ENCODE assay signal across 9 cellular contexts in the genomic region with DNA sequence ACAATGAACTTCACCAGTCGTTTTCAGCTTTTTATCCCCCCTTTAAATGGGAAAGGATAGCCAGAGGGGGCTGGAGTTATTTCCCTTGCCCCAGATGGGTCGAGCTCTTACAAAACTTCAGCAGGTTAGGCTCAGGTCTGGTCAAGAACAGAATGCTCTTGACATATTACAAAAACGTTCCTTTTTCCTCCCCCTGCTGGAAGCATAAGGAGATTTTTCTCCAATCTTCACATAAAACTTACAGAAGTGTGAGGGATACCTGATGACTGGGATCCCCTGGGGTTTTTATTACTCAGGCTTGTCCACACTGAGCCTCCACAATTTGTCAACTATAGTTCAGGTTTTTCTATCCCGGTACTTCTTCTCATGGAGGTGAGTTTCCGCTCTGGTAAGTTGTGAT.
DNase-seq lines count a peak whose midpoint lies in the region; ATAC-seq, FAIRE-seq and TF ChIP-seq lines count a peak whose summit lies in the region.
"Had no signal": no experiment of that assay in that cellular context is flagged by ENCODE, and none has a peak within 500 bp of the region (broad histone marks: within the 10 kb centered on the region; RNA-seq: fewer than 3 reads in every experiment).

No MANE protein-coding gene starts in this region.

- peak in 1 of 2 experiments; percentile 76; a peak in 3 of 6 replicates for ATAC-seq in A549
- ATAC-seq in omental fat pad (ENCODE audit: low FRiP score), result no peak

- H3K27ac ChIP-seq in A549 (no peak overlapping the region), Peyer's patch (no peak overlapping the region), WERI-Rb-1 (no peak overlapping the region)

- 28% methylated on average over 5 of the region's 5 CpGs for WGBS in A549 (ENCODE audit: missing lambda C conversion rate)

- H3K9me3 ChIP-seq in A549, result peaks cover 17% of the 10 kb centered on the region
- H3K9me3 ChIP-seq in Peyer's patch, result no peaks in the 10 kb centered on the region
- no peaks in the 10 kb centered on the region for H3K9me3 ChIP-seq in WERI-Rb-1 (ENCODE audit: severe bottlenecking)

- FAIRE-seq in A549 (lab: Jason Lieb, UNC), result no peak

- TF ChIP-seq RAD21 in A549 (conservative IDR thresholded peaks at IDR 0.05 in 1 of 2, IDR thresholded peaks at IDR 0.05 in 1 of 2), result peak; percentile 34 to 42; a peak in 3 of 5 replicates

- no peak overlapping the region for H3K4me2 ChIP-seq in A549

- H3K27me3 ChIP-seq in Peyer's patch (no peaks in the 10 kb centered on the region), WERI-Rb-1 (ENCODE audit: insufficient read depth, low read depth, severe bottlenecking) (no peaks in the 10 kb centered on the region)

- H3K4me1 ChIP-seq in A549, result no peaks in the 10 kb centered on the region
- no peaks in the 10 kb centered on the region for H3K4me1 ChIP-seq in Peyer's patch

- H3K36me3 ChIP-seq in Peyer's patch, result no peaks in the 10 kb centered on the region
- H3K36me3 ChIP-seq in WERI-Rb-1, result no peaks in the 10 kb centered on the region

- no peak overlapping the region for H3K4me3 ChIP-seq in A549
- H3K4me3 ChIP-seq in Peyer's patch, result no peak overlapping the region
- no peak overlapping the region for H3K4me3 ChIP-seq in fibroblast of the aortic adventitia (ENCODE audit: low read depth, low read length)
- no peak overlapping the region for H3K4me3 ChIP-seq in WERI-Rb-1 (ENCODE audit: low read depth, low read length)

- TF ChIP-seq EP300 in A549 (IDR thresholded peaks at IDR 0.05), result no peak

- TF ChIP-seq CTCF in A549 (IDR thresholded peaks at IDR 0.05) (peak; percentile 38; the same call in 2 of the 3 replicates), GM10248 (IDR thresholded peaks at IDR 0.05; ENCODE audit: control extremely low read depth, extremely low read depth, low read depth, missing control alignments) (peak; percentile 5), Peyer's patch (IDR thresholded peaks at IDR 0.05) (peak in 4 of 6 experiments; percentile 10 to 32 (median 22)), fibroblast of the aortic adventitia (IDR thresholded peaks at IDR 0.05; ENCODE audit: insufficient read depth, low read length) (peak; percentile 37), WERI-Rb-1 (IDR thresholded peaks at IDR 0.05; ENCODE audit: low read depth, low read length) (no peak), omental fat pad (IDR thresholded peaks at IDR 0.05) (no peak)

- CTCF ChIA-PET in A549 (lab: Yijun Ruan, JAX) (interaction anchor here (0.6 to 5.3 kb wide), 11 partner anchors 18 to 355 kb away, joined by 3 to 34 read pairs (median 5); a partner anchor contains a TSS), GM10248 (lab: Yijun Ruan, JAX) (interaction anchor here (0.7 to 1.9 kb wide), 7 partner anchors 9 to 73 kb away, joined by 3 to 7 read pairs (median 4); no protein-coding TSS in a partner anchor)

- TF ChIP-seq POLR2A in A549 (IDR thresholded peaks at IDR 0.05; ENCODE audit: low read length) (no peak), Peyer's patch (IDR thresholded peaks at IDR 0.05) (no peak)

- POLR2A ChIA-PET in A549 (lab: Yijun Ruan, JAX), result no interaction called here
- POLR2A ChIA-PET in GM10248 (lab: Yijun Ruan, JAX), result no interaction called here

- DNase-seq in A549 (ENCODE audit: low read depth in 1 of 2, low spot score in 1 of 2) (peak; percentile 10 to 24), GM10248 (ENCODE audit: extremely low spot score) (no peak), Peyer's patch (no peak), fibroblast of the aortic adventitia (ENCODE audit: low read depth) (peak; percentile 41), WERI-Rb-1 (no peak), hepatic stellate cell (ENCODE audit: low spot score) (no peak), omental fat pad (ENCODE audit: low spot score) (no peak)
- DNase-seq in activated T-cell treated with anti-CD3 and anti-CD28 coated beads, Interleukin-2, amount 50 U/mL, for 48 hours, result no peak
- DNase-seq: DMS79 had no signal

TF ChIP-seq in A549, 52 proteins besides CTCF, POLR2A, EP300 and RAD21:
- TF ChIP-seq FOXS1 (CRISPR knock-in tag; IDR thresholded peaks at IDR 0.05), result no peak
- TF ChIP-seq MAFK (IDR thresholded peaks at IDR 0.05; ENCODE audit: partially characterized antibody), result no peak
- no peak for TF ChIP-seq HDAC2 (IDR thresholded peaks at IDR 0.05)
- TF ChIP-seq RCOR1 (IDR thresholded peaks at IDR 0.05; ENCODE audit: low read depth, low read length), result no peak
- TF ChIP-seq CBX2 (IDR thresholded peaks at IDR 0.05; ENCODE audit: borderline replicate concordance, low read depth), result no peak
- TF ChIP-seq, protein P1, sequence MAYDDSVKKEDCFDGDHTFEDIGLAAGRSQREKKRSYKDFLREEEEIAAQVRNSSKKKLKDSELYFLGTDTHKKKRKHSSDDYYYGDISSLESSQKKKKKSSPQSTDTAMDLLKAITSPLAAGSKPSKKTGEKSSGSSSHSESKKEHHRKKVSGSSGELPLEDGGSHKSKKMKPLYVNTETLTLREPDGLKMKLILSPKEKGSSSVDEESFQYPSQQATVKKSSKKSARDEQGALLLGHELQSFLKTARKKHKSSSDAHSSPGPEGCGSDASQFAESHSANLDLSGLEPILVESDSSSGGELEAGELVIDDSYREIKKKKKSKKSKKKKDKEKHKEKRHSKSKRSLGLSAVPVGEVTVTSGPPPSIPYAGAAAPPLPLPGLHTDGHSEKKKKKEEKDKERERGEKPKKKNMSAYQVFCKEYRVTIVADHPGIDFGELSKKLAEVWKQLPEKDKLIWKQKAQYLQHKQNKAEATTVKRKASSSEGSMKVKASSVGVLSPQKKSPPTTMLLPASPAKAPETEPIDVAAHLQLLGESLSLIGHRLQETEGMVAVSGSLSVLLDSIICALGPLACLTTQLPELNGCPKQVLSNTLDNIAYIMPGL (CRISPR knock-in tag; IDR thresholded peaks at IDR 0.05; ENCODE audit: borderline replicate concordance), result no peak
- peak; percentile 53; the same call in 2 of the 3 replicates for TF ChIP-seq SMC3 (IDR thresholded peaks at IDR 0.05)
- TF ChIP-seq, protein P2, sequence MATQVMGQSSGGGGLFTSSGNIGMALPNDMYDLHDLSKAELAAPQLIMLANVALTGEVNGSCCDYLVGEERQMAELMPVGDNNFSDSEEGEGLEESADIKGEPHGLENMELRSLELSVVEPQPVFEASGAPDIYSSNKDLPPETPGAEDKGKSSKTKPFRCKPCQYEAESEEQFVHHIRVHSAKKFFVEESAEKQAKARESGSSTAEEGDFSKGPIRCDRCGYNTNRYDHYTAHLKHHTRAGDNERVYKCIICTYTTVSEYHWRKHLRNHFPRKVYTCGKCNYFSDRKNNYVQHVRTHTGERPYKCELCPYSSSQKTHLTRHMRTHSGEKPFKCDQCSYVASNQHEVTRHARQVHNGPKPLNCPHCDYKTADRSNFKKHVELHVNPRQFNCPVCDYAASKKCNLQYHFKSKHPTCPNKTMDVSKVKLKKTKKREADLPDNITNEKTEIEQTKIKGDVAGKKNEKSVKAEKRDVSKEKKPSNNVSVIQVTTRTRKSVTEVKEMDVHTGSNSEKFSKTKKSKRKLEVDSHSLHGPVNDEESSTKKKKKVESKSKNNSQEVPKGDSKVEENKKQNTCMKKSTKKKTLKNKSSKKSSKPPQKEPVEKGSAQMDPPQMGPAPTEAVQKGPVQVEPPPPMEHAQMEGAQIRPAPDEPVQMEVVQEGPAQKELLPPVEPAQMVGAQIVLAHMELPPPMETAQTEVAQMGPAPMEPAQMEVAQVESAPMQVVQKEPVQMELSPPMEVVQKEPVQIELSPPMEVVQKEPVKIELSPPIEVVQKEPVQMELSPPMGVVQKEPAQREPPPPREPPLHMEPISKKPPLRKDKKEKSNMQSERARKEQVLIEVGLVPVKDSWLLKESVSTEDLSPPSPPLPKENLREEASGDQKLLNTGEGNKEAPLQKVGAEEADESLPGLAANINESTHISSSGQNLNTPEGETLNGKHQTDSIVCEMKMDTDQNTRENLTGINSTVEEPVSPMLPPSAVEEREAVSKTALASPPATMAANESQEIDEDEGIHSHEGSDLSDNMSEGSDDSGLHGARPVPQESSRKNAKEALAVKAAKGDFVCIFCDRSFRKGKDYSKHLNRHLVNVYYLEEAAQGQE (IDR thresholded peaks at IDR 0.05), result no peak
TF ChIP-seq in A549: peak in this region for 1.

Comparison
In these comparisons a context has a peak if more than half of its experiments do, and no peak if none do; other contexts are left out.
1. DNase-seq: peak in A549 (2 of 2) and fibroblast of the aortic adventitia (single experiment); none in GM10248 (single experiment), Peyer's patch (0 of 3), WERI-Rb-1 (single experiment), hepatic stellate cell (single experiment), omental fat pad (single experiment) and activated T-cell treated with anti-CD3 and anti-CD28 coated beads, Interleukin-2, amount 50 U/mL, for 48 hours (0 of 2).
2. CTCF ChIP-seq: peak in A549 (single experiment), GM10248 (single experiment), Peyer's patch (4 of 6) and fibroblast of the aortic adventitia (single experiment); none in WERI-Rb-1 (single experiment) and omental fat pad (0 of 3).